20 cellular contexts compared by ENCODE assay signal in the genomic region with DNA sequence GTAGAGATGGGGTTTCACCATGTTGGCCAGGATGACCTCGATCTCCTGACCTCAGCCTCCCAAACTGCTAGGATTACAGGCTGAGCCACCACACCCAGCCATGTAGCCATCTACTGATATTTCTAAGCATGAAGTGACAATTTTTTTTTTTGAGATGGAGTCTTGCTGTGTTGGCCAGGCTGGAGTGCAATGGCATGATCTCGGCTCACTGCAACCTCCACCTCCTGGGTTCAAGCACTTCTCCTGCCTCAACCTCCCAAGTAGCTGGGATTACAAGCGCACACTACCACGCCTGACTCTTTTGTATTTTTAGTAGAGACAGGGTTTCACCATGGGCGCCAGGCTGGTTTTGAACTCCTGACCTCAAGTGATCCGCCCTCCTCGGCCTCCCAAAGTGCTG. TPM values are rescaled to one million over a fixed set of nuclear protein-coding genes. Genes with fewer than 3 reads are reported as not detected.
"Had no signal": no experiment of that assay in that cellular context is flagged by ENCODE, and none has a peak within 500 bp of the region (broad histone marks: within the 10 kb centered on the region; RNA-seq: fewer than 3 reads in every experiment).

No MANE protein-coding gene starts in this region.

RNA-seq across cellular contexts. Expression of a gene that starts 40.9 kb away (rescaled TPM):
- total RNA-seq: activated naive CD4-positive, alpha-beta T cell treated with anti-CD3 and anti-CD28 coated beads for 36 hours; activated naive CD4-positive, alpha-beta T cell treated with anti-CD3 and anti-CD28 coated beads, Interleukin-2, amount 50 U/mL, for 72 hours; activated naive CD8-positive, alpha-beta T cell treated with anti-CD3 and anti-CD28 coated beads for 36 hours; activated naive CD8-positive, alpha-beta T cell treated with anti-CD3 and anti-CD28 coated beads, Interleukin-2, amount 10 ng/mL, durations not matched to agents 7 days and 5 days; activated T-cell treated with anti-CD3 and anti-CD28 coated beads, Interleukin-2, amount 50 U/mL, for 4 hours; activated T-cell treated with anti-CD3 and anti-CD28 coated beads, Interleukin-2, amount 50 U/mL, for 72 hours; activated T-helper 1 cell treated with anti-CD3 and anti-CD28 coated beads, Interleukin-12 subunit alpha, Interleukin-12 subunit beta, Interleukin-2, Interleukin-4 antibody, amounts not matched to agents 30 ng/mL and 10 ng/mL and 1 ng/mL, durations not matched to agents 14 hours and 24 hours and 36 hours; activated T-helper 17 cell treated with anti-CD3 and anti-CD28 coated beads, Interleukin-2, amount 50 U/mL, for 72 hours; activated T-helper 2 cell treated with anti-CD3 and anti-CD28 coated beads, Interferon-gamma antibody, Interleukin-2, Interleukin-4, amounts not matched to agents 10 μg/mL and 5 μg/mL and 100 μg/mL, durations not matched to agents 14 hours and 24 hours and 36 hours; adrenal gland; aorta; astrocyte; body of pancreas; breast epithelium; bronchial epithelial cell; cardiac muscle cell; cardiac septum; cerebellum; chondrocyte had no signal
- polyA plus RNA-seq: adipose tissue, adrenal gland, aorta, cardiac muscle cell had no signal
